In genomic region chr19:36009633-36010379, GRCh38 we compare ENCODE assay signal across 8 cellular contexts. TPM values are rescaled to one million over a fixed set of nuclear protein-coding genes. Genes with fewer than 3 reads are reported as not detected.
DNase-seq lines count a peak whose midpoint lies in the region; ATAC-seq and TF ChIP-seq lines count a peak whose summit lies in the region.

No MANE protein-coding gene starts in this region.

- peaks cover 7% of the 10 kb centered on the region for H3K4me1 ChIP-seq in hepatocyte (ENCODE audit: insufficient read depth)

- ATAC-seq in activated CD8-positive, alpha-beta T cell treated with anti-CD3 and anti-CD28 coated beads for 36 hours, result no peak
- no peak for ATAC-seq in GM21619 (IDR thresholded peaks at IDR 0.05; ENCODE audit: unreplicated experiment)

- H3K9me3 Mint-ChIP-seq in HFFc6, result no peaks in the 10 kb centered on the region
- H3K9me3 Mint-ChIP-seq in activated CD8-positive, alpha-beta T cell treated with anti-CD3 and anti-CD28 coated beads for 36 hours, result no peaks in the 10 kb centered on the region

- no peaks in the 10 kb centered on the region for H3K9me2 ChIP-seq in hepatocyte (replicated peaks; ENCODE audit: insufficient read depth)

- no peaks in the 10 kb centered on the region for H4K20me1 ChIP-seq in hepatocyte (ENCODE audit: insufficient read depth, poor library complexity, severe bottlenecking)

- H2AFZ ChIP-seq in hepatocyte, result peak overlapping the region; percentile 69

- H3K4me2 ChIP-seq in hepatocyte, result peak overlapping the region; percentile 97

- H3K27ac ChIP-seq in hepatocyte (peak overlapping the region; percentile 40), skin epidermis (peak overlapping the region in 12 of 21 experiments; percentile 5 to 82 (median 57))

- H3K36me3 ChIP-seq in hepatocyte (replicated peaks; ENCODE audit: insufficient read depth, low read depth), result no peaks in the 10 kb centered on the region

- POLR2A ChIA-PET in activated CD8-positive, alpha-beta T cell treated with anti-CD3 and anti-CD28 coated beads for 36 hours (lab: Charles Lee), result interaction anchor here (0.7 kb wide), 1 partner anchor 10 kb away, joined by 3 read pairs; no protein-coding TSS in a partner anchor

- peak overlapping the region; percentile 32 for H3K27ac Mint-ChIP-seq in HFFc6
- H3K27ac Mint-ChIP-seq in activated CD8-positive, alpha-beta T cell treated with anti-CD3 and anti-CD28 coated beads for 36 hours, result no peak overlapping the region

- CTCF ChIA-PET in activated CD8-positive, alpha-beta T cell treated with anti-CD3 and anti-CD28 coated beads for 36 hours (lab: Charles Lee), result interaction anchor here (1.5 kb wide), 1 partner anchor 9 kb away, joined by 5 read pairs; no protein-coding TSS in a partner anchor

- H3K4me3 Mint-ChIP-seq in HFFc6, result peak overlapping the region; percentile 80
- peak overlapping the region; percentile 11 for H3K4me3 Mint-ChIP-seq in activated CD8-positive, alpha-beta T cell treated with anti-CD3 and anti-CD28 coated beads for 36 hours

- TF ChIP-seq CTCF in HFFc6 (IDR thresholded peaks at IDR 0.05) (no peak), hepatocyte (IDR thresholded peaks at IDR 0.05; ENCODE audit: poor library complexity) (no peak)
- TF ChIP-seq CTCF in activated CD8-positive, alpha-beta T cell treated with anti-CD3 and anti-CD28 coated beads for 36 hours (IDR thresholded peaks at IDR 0.05), result no peak

- H3K4me1 Mint-ChIP-seq in HFFc6 (ENCODE audit: low read depth), result peaks cover 31% of the 10 kb centered on the region
- peaks cover 21% of the 10 kb centered on the region for H3K4me1 Mint-ChIP-seq in activated CD8-positive, alpha-beta T cell treated with anti-CD3 and anti-CD28 coated beads for 36 hours (ENCODE audit: low read depth)

- 69% methylated on average over 13 of the region's 15 CpGs for WGBS in hepatocyte (ENCODE audit: low lambda C conversion rate, missing lambda C conversion rate)

- peaks cover 4% of the 10 kb centered on the region for H3K27me3 Mint-ChIP-seq in HFFc6 (ENCODE audit: insufficient read depth)
- no peaks in the 10 kb centered on the region for H3K27me3 Mint-ChIP-seq in activated CD8-positive, alpha-beta T cell treated with anti-CD3 and anti-CD28 coated beads for 36 hours

- DNase-seq in HFFc6 (no peak), hepatocyte (ENCODE audit: low spot score) (no peak), AML-193 (lab: John Stamatoyannopoulos, UW) (no peak), kidney glomerular epithelial cell (lab: John Stamatoyannopoulos, UW) (no peak), dermis blood vessel endothelial cell (no peak)
- DNase-seq in activated CD8-positive, alpha-beta T cell treated with anti-CD3 and anti-CD28 coated beads for 36 hours, result no peak

- no peaks in the 10 kb centered on the region for H3K36me3 Mint-ChIP-seq in HFFc6 (ENCODE audit: low read depth)
- H3K36me3 Mint-ChIP-seq in activated CD8-positive, alpha-beta T cell treated with anti-CD3 and anti-CD28 coated beads for 36 hours (ENCODE audit: low read depth), result peaks cover 7% of the 10 kb centered on the region

- H3K27me3 ChIP-seq in hepatocyte, result no peaks in the 10 kb centered on the region

- peak overlapping the region; percentile 28 for H3K4me3 ChIP-seq in hepatocyte
- H3K4me3 ChIP-seq in skin epidermis, result peak overlapping the region; percentile 22 to 44 (median 34)

- H3K9me3 ChIP-seq in hepatocyte (ENCODE audit: low read depth), result no peaks in the 10 kb centered on the region

- peaks cover 15% of the 10 kb centered on the region for H3K79me2 ChIP-seq in hepatocyte

- intact Hi-C loops in activated CD8-positive, alpha-beta T cell treated with anti-CD3 and anti-CD28 coated beads for 36 hours (cut with micrococcal nuclease), result no loop called here

RNA-seq across cellular contexts. Expression of gene SYNE4, which starts 1.2 kb away (rescaled TPM):
- total RNA-seq in HFFc6 (2021; fragmentation: NEBNext Ultra II Directional; extraction: Animal tissue kit (Norgen Biotek cat#: 25700)), result under 1 TPM; 0.07 to 0.40 (median 0.29) TPM
- 1 to 10 TPM; 2.4 to 3.3 TPM for total RNA-seq in activated CD8-positive, alpha-beta T cell treated with anti-CD3 and anti-CD28 coated beads for 36 hours
- 6.5 and 8.9 TPM in 2 replicates for total RNA-seq in hepatocyte
- polyA plus RNA-seq in hepatocyte, result 19.8 and 21.1 TPM in 2 replicates
- total RNA-seq in dermis blood vessel endothelial cell, result 0.17 TPM in 1 of 2 replicates, not detected in the other

RNA-seq across cellular contexts. Expression of gene ALKBH6, which starts 4.2 kb away (rescaled TPM):
- 10 to 100 TPM; 25.3 to 31.5 (median 28.5) TPM for total RNA-seq in HFFc6 (2021; fragmentation: NEBNext Ultra II Directional; extraction: Animal tissue kit (Norgen Biotek cat#: 25700))
- total RNA-seq in activated CD8-positive, alpha-beta T cell treated with anti-CD3 and anti-CD28 coated beads for 36 hours, result 10 to 100 TPM; 36.5 to 37.5 TPM
- total RNA-seq in hepatocyte, result 14.2 and 24.1 TPM in 2 replicates
- 31.1 and 33.7 TPM in 2 replicates for polyA plus RNA-seq in hepatocyte
- 12.3 and 15.3 TPM in 2 replicates for total RNA-seq in dermis blood vessel endothelial cell

RNA-seq across cellular contexts. Expression of gene SDHAF1, which starts 14.8 kb away (rescaled TPM):
- total RNA-seq in HFFc6 (2021; fragmentation: NEBNext Ultra II Directional; extraction: Animal tissue kit (Norgen Biotek cat#: 25700)), result 10 to 100 TPM in 2 of 6 experiments, 1 to 10 TPM in 4; 8.2 to 12.5 (median 8.9) TPM
- total RNA-seq in activated CD8-positive, alpha-beta T cell treated with anti-CD3 and anti-CD28 coated beads for 36 hours, result 10 to 100 TPM; 22.8 to 24.7 TPM
- total RNA-seq in hepatocyte, result 34.4 and 36.5 TPM in 2 replicates
- 23.9 and 28.6 TPM in 2 replicates for polyA plus RNA-seq in hepatocyte
- 10.1 and 19.6 TPM in 2 replicates for total RNA-seq in dermis blood vessel endothelial cell

RNA-seq across cellular contexts. Expression of gene CLIP3, which starts 22.9 kb away (rescaled TPM):
- total RNA-seq in HFFc6 (2021; fragmentation: NEBNext Ultra II Directional; extraction: Animal tissue kit (Norgen Biotek cat#: 25700)), result 10 to 100 TPM; 62.2 to 93.1 (median 83.9) TPM
- total RNA-seq in activated CD8-positive, alpha-beta T cell treated with anti-CD3 and anti-CD28 coated beads for 36 hours, result 1 to 10 TPM in 1 of 2 experiments, under 1 TPM in 1; 0.74 to 1.2 TPM
- total RNA-seq in hepatocyte, result 5.1 and 12.8 TPM in 2 replicates
- polyA plus RNA-seq in hepatocyte, result 19.5 and 21.8 TPM in 2 replicates
- total RNA-seq in dermis blood vessel endothelial cell, result 6.7 and 7.8 TPM in 2 replicates

RNA-seq across cellular contexts. Expression of gene THAP8, which starts 44.3 kb away (rescaled TPM):
- 1 to 10 TPM; 5.2 to 6.4 (median 5.5) TPM for total RNA-seq in HFFc6 (2021; fragmentation: NEBNext Ultra II Directional; extraction: Animal tissue kit (Norgen Biotek cat#: 25700))
- total RNA-seq in activated CD8-positive, alpha-beta T cell treated with anti-CD3 and anti-CD28 coated beads for 36 hours, result 1 to 10 TPM; 3.4 to 3.7 TPM
- total RNA-seq in hepatocyte (4.5 and 6.8 TPM in 2 replicates), dermis blood vessel endothelial cell (1.6 and 2.6 TPM in 2 replicates)
- 23.1 and 24.1 TPM in 2 replicates for polyA plus RNA-seq in hepatocyte
